Comparison of ENCODE assay signal across 8 cellular contexts in genomic region chr10:114499630-114500190, GRCh38.
DNase-seq lines count a peak whose midpoint lies in the region; ATAC-seq, FAIRE-seq and TF ChIP-seq lines count a peak whose summit lies in the region.

No MANE protein-coding gene starts in this region.

- no peaks in the 10 kb centered on the region for H3K27me3 ChIP-seq in pancreas

- no peak for TF ChIP-seq CTCF in pancreas (IDR thresholded peaks at IDR 0.05)

- H3K9me3 ChIP-seq in pancreas: no peaks in the 10 kb centered on the region

- H3K4me3 Mint-ChIP-seq in IgD-negative memory B cell: peak overlapping the region; percentile 30 to 88 (median 74)

- no peak overlapping the region for H3K27ac ChIP-seq in pancreas

- H3K27me3 Mint-ChIP-seq in IgD-negative memory B cell: no peaks in the 10 kb centered on the region

- H3K27ac Mint-ChIP-seq in IgD-negative memory B cell: peak overlapping the region; percentile 79 to 96 (median 92)

- whole genome bisulfite sequencing in pancreas, 2 donors: 87 to 91% methylated on average over 8 of the region's 8 CpGs

- H3K4me1 ChIP-seq in pancreas: peaks cover 0 to 2% (median 0%) of the 10 kb centered on the region in 3 donors

- FAIRE-seq in pancreas (lab: Jason Lieb, UNC): no peak

- ATAC-seq in GM19452 (IDR thresholded peaks at IDR 0.05; ENCODE audit: unreplicated experiment) (peak; percentile 26), pancreas (peak in 3 of 4 donors; percentile 17 to 72 (median 69)), HG03196 (IDR thresholded peaks at IDR 0.05; ENCODE audit: unreplicated experiment) (no peak)

- no peak overlapping the region for H3K4me3 ChIP-seq in pancreas

- intact Hi-C loops in pancreas (cut with DNase I): no loop called here

- H3K4me1 Mint-ChIP-seq in IgD-negative memory B cell: peaks cover 56 to 70% (median 56%) of the 10 kb centered on the region in 3 donors

- no peaks in the 10 kb centered on the region for H3K36me3 Mint-ChIP-seq in IgD-negative memory B cell

- H3K36me3 ChIP-seq in pancreas: no peaks in the 10 kb centered on the region

- DNase-seq in activated T-cell treated with anti-CD3 and anti-CD28 coated beads for 48 hours (ENCODE audit: low read depth) (peak; percentile 68), pancreas (no peak), NCI-H2107 (lab: John Stamatoyannopoulos, UW) (no peak), cortex of kidney (lab: John Stamatoyannopoulos, UW) (no peak), RKO (ENCODE audit: low spot score) (no peak)

- peaks cover 0 to 4% (median 0%) of the 10 kb centered on the region in 3 donors for H3K9me3 Mint-ChIP-seq in IgD-negative memory B cell
